1 cellular context compared by ENCODE assay signal in genomic region chr2:112692914-112693313, GRCh38.
A peak's percentile ranks its signal among the peaks of the same experiment; 100 is the strongest.
TF ChIP-seq lines count a peak whose summit lies in the region.

No MANE protein-coding gene starts in this region.

TF ChIP-seq in K562, 482 proteins besides CTCF, POLR2A, EP300 and RAD21 (continued from another document):
- no peak for TF ChIP-seq JUN (IDR thresholded peaks at IDR 0.05; ENCODE audit: borderline replicate concordance, low read depth, low read length)
- peak; percentile 65; the same call in 1 of the 2 replicates for TF ChIP-seq JUN (CRISPR knock-in tag; IDR thresholded peaks at IDR 0.05; ENCODE audit: borderline replicate concordance)
- TF ChIP-seq MECOM (CRISPR knock-in tag; IDR thresholded peaks at IDR 0.05) = 0 out of 2 replicates have a peak, but pooled peaks have one; percentile 16
- no peak for TF ChIP-seq NR2F6 (CRISPR knock-in tag; IDR thresholded peaks at IDR 0.05)
- TF ChIP-seq RB1 (IDR thresholded peaks at IDR 0.05; ENCODE audit: low read depth) = no peak
- no peak for TF ChIP-seq ZBTB9 (CRISPR knock-in tag; IDR thresholded peaks at IDR 0.05)
- TF ChIP-seq, protein P1, sequence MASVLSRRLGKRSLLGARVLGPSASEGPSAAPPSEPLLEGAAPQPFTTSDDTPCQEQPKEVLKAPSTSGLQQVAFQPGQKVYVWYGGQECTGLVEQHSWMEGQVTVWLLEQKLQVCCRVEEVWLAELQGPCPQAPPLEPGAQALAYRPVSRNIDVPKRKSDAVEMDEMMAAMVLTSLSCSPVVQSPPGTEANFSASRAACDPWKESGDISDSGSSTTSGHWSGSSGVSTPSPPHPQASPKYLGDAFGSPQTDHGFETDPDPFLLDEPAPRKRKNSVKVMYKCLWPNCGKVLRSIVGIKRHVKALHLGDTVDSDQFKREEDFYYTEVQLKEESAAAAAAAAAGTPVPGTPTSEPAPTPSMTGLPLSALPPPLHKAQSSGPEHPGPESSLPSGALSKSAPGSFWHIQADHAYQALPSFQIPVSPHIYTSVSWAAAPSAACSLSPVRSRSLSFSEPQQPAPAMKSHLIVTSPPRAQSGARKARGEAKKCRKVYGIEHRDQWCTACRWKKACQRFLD (CRISPR knock-in tag; IDR thresholded peaks at IDR 0.05) = 0 out of 2 replicates have a peak, but pooled peaks have one; percentile 47
- TF ChIP-seq NR1H2 (CRISPR knock-in tag; IDR thresholded peaks at IDR 0.05) = no peak
- 0 out of 2 replicates have a peak, but pooled peaks have one; percentile 2 for TF ChIP-seq NFRKB (IDR thresholded peaks at IDR 0.05; ENCODE audit: low read depth)
- 0 out of 2 replicates have a peak, but pooled peaks have one; percentile 17 for TF ChIP-seq CREB3 (tag; conservative IDR thresholded peaks at IDR 0.05; ENCODE audit: low read depth)
- no peak for TF ChIP-seq EHMT2 (IDR thresholded peaks at IDR 0.05)
- TF ChIP-seq TFAP4 (CRISPR knock-in tag; IDR thresholded peaks at IDR 0.05; ENCODE audit: borderline replicate concordance) = peak; percentile 7; the same call in 1 of the 2 replicates
- TF ChIP-seq POLR3G (IDR thresholded peaks at IDR 0.05; ENCODE audit: extremely low read depth, insufficient read length, insufficient replicate concordance) = no peak
- no peak for TF ChIP-seq E2F6 (IDR thresholded peaks at IDR 0.05; ENCODE audit: borderline replicate concordance in 1 of 2, extremely low read depth in 1 of 2, insufficient read depth in 1 of 2, insufficient read length in 1 of 2, low read depth in 1 of 2, low read length in 1 of 2, poor library complexity in 1 of 2, severe bottlenecking in 1 of 2)
- no peak for TF ChIP-seq SUPT5H (IDR thresholded peaks at IDR 0.05)
- TF ChIP-seq NFYB (IDR thresholded peaks at IDR 0.05; ENCODE audit: extremely low read depth, insufficient read length) = no peak
- no peak for TF ChIP-seq ID3 (CRISPR knock-in tag; IDR thresholded peaks at IDR 0.05)
- 0 out of 2 replicates have a peak, but pooled peaks have one; percentile 5 for TF ChIP-seq ID3 (tag; IDR thresholded peaks at IDR 0.05)
- TF ChIP-seq POLR2AphosphoS2 (IDR thresholded peaks at IDR 0.05; ENCODE audit: low read length) = no peak
- TF ChIP-seq FOXA3 (CRISPR knock-in tag; conservative IDR thresholded peaks at IDR 0.05 in 1 of 2, IDR thresholded peaks at IDR 0.05 in 1 of 2) = 0 out of 4 replicates have a peak, but pooled peaks of 1 of the 2 experiments have one; percentile 8
- TF ChIP-seq, protein P2, sequence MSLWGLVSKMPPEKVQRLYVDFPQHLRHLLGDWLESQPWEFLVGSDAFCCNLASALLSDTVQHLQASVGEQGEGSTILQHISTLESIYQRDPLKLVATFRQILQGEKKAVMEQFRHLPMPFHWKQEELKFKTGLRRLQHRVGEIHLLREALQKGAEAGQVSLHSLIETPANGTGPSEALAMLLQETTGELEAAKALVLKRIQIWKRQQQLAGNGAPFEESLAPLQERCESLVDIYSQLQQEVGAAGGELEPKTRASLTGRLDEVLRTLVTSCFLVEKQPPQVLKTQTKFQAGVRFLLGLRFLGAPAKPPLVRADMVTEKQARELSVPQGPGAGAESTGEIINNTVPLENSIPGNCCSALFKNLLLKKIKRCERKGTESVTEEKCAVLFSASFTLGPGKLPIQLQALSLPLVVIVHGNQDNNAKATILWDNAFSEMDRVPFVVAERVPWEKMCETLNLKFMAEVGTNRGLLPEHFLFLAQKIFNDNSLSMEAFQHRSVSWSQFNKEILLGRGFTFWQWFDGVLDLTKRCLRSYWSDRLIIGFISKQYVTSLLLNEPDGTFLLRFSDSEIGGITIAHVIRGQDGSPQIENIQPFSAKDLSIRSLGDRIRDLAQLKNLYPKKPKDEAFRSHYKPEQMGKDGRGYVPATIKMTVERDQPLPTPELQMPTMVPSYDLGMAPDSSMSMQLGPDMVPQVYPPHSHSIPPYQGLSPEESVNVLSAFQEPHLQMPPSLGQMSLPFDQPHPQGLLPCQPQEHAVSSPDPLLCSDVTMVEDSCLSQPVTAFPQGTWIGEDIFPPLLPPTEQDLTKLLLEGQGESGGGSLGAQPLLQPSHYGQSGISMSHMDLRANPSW (CRISPR knock-in tag; IDR thresholded peaks at IDR 0.05) = 0 out of 2 replicates have a peak, but pooled peaks have one; percentile 39
- TF ChIP-seq ZNF23 (CRISPR knock-in tag; IDR thresholded peaks at IDR 0.05) = no peak
- no peak; the same call in 1 of the 2 replicates for TF ChIP-seq MAX (CRISPR knock-in tag; IDR thresholded peaks at IDR 0.05)
- no peak for TF ChIP-seq ZNF311 (CRISPR knock-in tag; IDR thresholded peaks at IDR 0.05)
- 0 out of 2 replicates have a peak, but pooled peaks have one; percentile 32 for TF ChIP-seq HDAC8 (tag; IDR thresholded peaks at IDR 0.05)
- TF ChIP-seq HDGF (IDR thresholded peaks at IDR 0.05) = 0 out of 2 replicates have a peak, but pooled peaks have one; percentile 38
